ENCODE assay signal across 3 cellular contexts in the genomic region with DNA sequence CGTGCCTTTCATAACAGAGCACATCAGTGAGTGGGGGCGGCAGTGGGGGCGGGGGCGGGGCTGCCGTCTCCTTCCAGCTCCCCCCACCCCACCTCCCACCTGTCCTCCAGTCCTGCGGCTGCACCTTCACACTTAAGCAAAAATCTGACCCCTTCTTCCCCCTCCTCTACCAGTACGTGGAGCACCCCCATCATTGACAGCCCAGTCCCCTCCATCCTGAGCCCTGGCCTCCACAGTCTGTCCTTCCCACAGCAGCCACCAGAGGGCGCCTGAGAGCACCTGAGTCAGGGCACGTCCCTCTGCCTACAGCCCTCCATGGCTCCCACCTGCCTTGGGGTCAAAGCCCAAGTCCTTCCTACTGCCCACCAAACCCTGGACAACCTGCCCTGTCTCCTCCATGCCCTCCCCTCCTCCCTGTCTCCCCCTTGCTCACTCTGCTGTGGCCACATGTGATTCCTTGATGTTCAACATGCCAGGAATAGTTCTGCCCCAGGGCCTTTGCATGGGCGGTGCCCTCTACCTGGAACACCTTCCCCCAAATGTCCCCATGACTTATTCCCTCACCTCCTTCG.
TF ChIP-seq lines count a peak whose summit lies in the region.

No MANE protein-coding gene starts in this region.

TF ChIP-seq in HCT116, 20 proteins besides CTCF, POLR2A, EP300 and RAD21:
- TF ChIP-seq CBX3 (IDR thresholded peaks at IDR 0.05; ENCODE audit: low read depth) (peak; percentile 99), TCF7L2 (IDR thresholded peaks at IDR 0.05; ENCODE audit: borderline replicate concordance, extremely low read depth, insufficient read depth, insufficient read length) (peak; percentile 13), SIN3A (IDR thresholded peaks at IDR 0.05; ENCODE audit: low read depth) (no peak)
- TF ChIP-seq, protein P1, sequence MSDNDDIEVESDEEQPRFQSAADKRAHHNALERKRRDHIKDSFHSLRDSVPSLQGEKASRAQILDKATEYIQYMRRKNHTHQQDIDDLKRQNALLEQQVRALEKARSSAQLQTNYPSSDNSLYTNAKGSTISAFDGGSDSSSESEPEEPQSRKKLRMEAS (IDR thresholded peaks at IDR 0.05) = peak; percentile 77

TF ChIP-seq in GM12878, 131 proteins besides CTCF, POLR2A, EP300 and RAD21 (continues in another document):
- TF ChIP-seq, protein P2, sequence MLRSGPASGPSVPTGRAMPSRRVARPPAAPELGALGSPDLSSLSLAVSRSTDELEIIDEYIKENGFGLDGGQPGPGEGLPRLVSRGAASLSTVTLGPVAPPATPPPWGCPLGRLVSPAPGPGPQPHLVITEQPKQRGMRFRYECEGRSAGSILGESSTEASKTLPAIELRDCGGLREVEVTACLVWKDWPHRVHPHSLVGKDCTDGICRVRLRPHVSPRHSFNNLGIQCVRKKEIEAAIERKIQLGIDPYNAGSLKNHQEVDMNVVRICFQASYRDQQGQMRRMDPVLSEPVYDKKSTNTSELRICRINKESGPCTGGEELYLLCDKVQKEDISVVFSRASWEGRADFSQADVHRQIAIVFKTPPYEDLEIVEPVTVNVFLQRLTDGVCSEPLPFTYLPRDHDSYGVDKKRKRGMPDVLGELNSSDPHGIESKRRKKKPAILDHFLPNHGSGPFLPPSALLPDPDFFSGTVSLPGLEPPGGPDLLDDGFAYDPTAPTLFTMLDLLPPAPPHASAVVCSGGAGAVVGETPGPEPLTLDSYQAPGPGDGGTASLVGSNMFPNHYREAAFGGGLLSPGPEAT (IDR thresholded peaks at IDR 0.05; ENCODE audit: low read depth) = no peak
- TF ChIP-seq BHLHE40 (IDR thresholded peaks at IDR 0.05; ENCODE audit: borderline replicate concordance in 1 of 2, low read depth in 2 of 2, low read length in 1 of 2) (peak in 1 of 2 experiments; percentile 14; a peak in 1 of 4 replicates), POLR2AphosphoS5 (IDR thresholded peaks at IDR 0.05; ENCODE audit: low read length) (peak; percentile 10; the same call in 1 of the 2 replicates), ZNF207 (IDR thresholded peaks at IDR 0.05; ENCODE audit: borderline replicate concordance) (peak; percentile 54; the same call in 1 of the 2 replicates), YY1 (IDR thresholded peaks at IDR 0.05; ENCODE audit: low read depth, low read length) (peak; percentile 76), TCF3 (IDR thresholded peaks at IDR 0.05; ENCODE audit: borderline replicate concordance, insufficient read depth, low read depth, low read length) (0 out of 2 replicates have a peak, but pooled peaks have one; percentile 23), RCOR1 (conservative IDR thresholded peaks at IDR 0.05; ENCODE audit: low read depth, low read length) (0 out of 2 replicates have a peak, but pooled peaks have one; percentile 56), CREM (IDR thresholded peaks at IDR 0.05; ENCODE audit: low read depth) (no peak), ZNF217 (IDR thresholded peaks at IDR 0.05) (peak; percentile 98), NBN (IDR thresholded peaks at IDR 0.05) (peak; percentile 92), EGR1 (IDR thresholded peaks at IDR 0.05; ENCODE audit: borderline replicate concordance in 1 of 2, low read depth in 2 of 2, low read length in 2 of 2) (peak in 1 of 2 experiments; percentile 60; a peak in 1 of 3 replicates), SMARCA5 (IDR thresholded peaks at IDR 0.05) (peak; percentile 100), NR2F1 (conservative IDR thresholded peaks at IDR 0.05) (0 out of 2 replicates have a peak, but pooled peaks have one; percentile 35), EED (IDR thresholded peaks at IDR 0.05; ENCODE audit: low read depth) (0 out of 2 replicates have a peak, but pooled peaks have one; percentile 22), POU2F2 (IDR thresholded peaks at IDR 0.05; ENCODE audit: borderline replicate concordance, low read depth, low read length) (peak; percentile 44; the same call in 1 of the 3 replicates), MLLT1 (IDR thresholded peaks at IDR 0.05) (0 out of 2 replicates have a peak, but pooled peaks have one; percentile 45), MEF2B (IDR thresholded peaks at IDR 0.05; ENCODE audit: partially characterized antibody, poor library complexity, severe bottlenecking) (no peak), BMI1 (IDR thresholded peaks at IDR 0.05; ENCODE audit: borderline replicate concordance) (no peak)
- TF ChIP-seq, protein P3, sequence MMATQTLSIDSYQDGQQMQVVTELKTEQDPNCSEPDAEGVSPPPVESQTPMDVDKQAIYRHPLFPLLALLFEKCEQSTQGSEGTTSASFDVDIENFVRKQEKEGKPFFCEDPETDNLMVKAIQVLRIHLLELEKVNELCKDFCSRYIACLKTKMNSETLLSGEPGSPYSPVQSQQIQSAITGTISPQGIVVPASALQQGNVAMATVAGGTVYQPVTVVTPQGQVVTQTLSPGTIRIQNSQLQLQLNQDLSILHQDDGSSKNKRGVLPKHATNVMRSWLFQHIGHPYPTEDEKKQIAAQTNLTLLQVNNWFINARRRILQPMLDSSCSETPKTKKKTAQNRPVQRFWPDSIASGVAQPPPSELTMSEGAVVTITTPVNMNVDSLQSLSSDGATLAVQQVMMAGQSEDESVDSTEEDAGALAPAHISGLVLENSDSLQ (IDR thresholded peaks at IDR 0.05) = peak; percentile 51; the same call in 1 of the 2 replicates
- TF ChIP-seq, protein P4, sequence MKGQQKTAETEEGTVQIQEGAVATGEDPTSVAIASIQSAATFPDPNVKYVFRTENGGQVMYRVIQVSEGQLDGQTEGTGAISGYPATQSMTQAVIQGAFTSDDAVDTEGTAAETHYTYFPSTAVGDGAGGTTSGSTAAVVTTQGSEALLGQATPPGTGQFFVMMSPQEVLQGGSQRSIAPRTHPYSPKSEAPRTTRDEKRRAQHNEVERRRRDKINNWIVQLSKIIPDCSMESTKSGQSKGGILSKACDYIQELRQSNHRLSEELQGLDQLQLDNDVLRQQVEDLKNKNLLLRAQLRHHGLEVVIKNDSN (IDR thresholded peaks at IDR 0.05; ENCODE audit: borderline replicate concordance, extremely low read length, insufficient read depth, low read depth, low read length) = no peak

TF ChIP-seq in liver, 16 proteins besides CTCF, POLR2A, EP300 and RAD21:
- TF ChIP-seq, protein P1 (IDR thresholded peaks at IDR 0.05) = no peak
- TF ChIP-seq JUND (IDR thresholded peaks at IDR 0.05) (no peak), YY1 (IDR thresholded peaks at IDR 0.05) (no peak), EGR1 (IDR thresholded peaks at IDR 0.05; ENCODE audit: low read depth in 2 of 2) (no peak), FOXA2 (IDR thresholded peaks at IDR 0.05) (no peak), SP1 (IDR thresholded peaks at IDR 0.05) (no peak), FOXA1 (IDR thresholded peaks at IDR 0.05) (no peak), RXRA (IDR thresholded peaks at IDR 0.05) (no peak), TAF1 (conservative IDR thresholded peaks at IDR 0.05) (no peak), HNF4G (IDR thresholded peaks at IDR 0.05) (no peak), GABPA (IDR thresholded peaks at IDR 0.05 in 1 of 2, conservative IDR thresholded peaks at IDR 0.05 in 1 of 2) (no peak), NR2F2 (IDR thresholded peaks at IDR 0.05) (no peak), HNF4A (conservative IDR thresholded peaks at IDR 0.05) (no peak)
- TF ChIP-seq, protein P5, sequence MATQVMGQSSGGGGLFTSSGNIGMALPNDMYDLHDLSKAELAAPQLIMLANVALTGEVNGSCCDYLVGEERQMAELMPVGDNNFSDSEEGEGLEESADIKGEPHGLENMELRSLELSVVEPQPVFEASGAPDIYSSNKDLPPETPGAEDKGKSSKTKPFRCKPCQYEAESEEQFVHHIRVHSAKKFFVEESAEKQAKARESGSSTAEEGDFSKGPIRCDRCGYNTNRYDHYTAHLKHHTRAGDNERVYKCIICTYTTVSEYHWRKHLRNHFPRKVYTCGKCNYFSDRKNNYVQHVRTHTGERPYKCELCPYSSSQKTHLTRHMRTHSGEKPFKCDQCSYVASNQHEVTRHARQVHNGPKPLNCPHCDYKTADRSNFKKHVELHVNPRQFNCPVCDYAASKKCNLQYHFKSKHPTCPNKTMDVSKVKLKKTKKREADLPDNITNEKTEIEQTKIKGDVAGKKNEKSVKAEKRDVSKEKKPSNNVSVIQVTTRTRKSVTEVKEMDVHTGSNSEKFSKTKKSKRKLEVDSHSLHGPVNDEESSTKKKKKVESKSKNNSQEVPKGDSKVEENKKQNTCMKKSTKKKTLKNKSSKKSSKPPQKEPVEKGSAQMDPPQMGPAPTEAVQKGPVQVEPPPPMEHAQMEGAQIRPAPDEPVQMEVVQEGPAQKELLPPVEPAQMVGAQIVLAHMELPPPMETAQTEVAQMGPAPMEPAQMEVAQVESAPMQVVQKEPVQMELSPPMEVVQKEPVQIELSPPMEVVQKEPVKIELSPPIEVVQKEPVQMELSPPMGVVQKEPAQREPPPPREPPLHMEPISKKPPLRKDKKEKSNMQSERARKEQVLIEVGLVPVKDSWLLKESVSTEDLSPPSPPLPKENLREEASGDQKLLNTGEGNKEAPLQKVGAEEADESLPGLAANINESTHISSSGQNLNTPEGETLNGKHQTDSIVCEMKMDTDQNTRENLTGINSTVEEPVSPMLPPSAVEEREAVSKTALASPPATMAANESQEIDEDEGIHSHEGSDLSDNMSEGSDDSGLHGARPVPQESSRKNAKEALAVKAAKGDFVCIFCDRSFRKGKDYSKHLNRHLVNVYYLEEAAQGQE (IDR thresholded peaks at IDR 0.05) = no peak
- TF ChIP-seq, protein P6, sequence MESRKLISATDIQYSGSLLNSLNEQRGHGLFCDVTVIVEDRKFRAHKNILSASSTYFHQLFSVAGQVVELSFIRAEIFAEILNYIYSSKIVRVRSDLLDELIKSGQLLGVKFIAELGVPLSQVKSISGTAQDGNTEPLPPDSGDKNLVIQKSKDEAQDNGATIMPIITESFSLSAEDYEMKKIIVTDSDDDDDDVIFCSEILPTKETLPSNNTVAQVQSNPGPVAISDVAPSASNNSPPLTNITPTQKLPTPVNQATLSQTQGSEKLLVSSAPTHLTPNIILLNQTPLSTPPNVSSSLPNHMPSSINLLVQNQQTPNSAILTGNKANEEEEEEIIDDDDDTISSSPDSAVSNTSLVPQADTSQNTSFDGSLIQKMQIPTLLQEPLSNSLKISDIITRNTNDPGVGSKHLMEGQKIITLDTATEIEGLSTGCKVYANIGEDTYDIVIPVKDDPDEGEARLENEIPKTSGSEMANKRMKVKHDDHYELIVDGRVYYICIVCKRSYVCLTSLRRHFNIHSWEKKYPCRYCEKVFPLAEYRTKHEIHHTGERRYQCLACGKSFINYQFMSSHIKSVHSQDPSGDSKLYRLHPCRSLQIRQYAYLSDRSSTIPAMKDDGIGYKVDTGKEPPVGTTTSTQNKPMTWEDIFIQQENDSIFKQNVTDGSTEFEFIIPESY (IDR thresholded peaks at IDR 0.05) = no peak
- TF ChIP-seq, protein P7, sequence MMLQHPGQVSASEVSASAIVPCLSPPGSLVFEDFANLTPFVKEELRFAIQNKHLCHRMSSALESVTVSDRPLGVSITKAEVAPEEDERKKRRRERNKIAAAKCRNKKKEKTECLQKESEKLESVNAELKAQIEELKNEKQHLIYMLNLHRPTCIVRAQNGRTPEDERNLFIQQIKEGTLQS (IDR thresholded peaks at IDR 0.05) = no peak
TF ChIP-seq in liver: peak in this region for 0.
